In genomic region chr22:29031236-29031982, GRCh38 we compare ENCODE assay signal across 1 cellular context.
TF ChIP-seq lines count a peak whose summit lies in the region.

No MANE protein-coding gene starts in this region.

TF ChIP-seq in SK-N-SH, 30 proteins besides CTCF, POLR2A, EP300 and RAD21 (continued from another document):
- TF ChIP-seq, protein P1, sequence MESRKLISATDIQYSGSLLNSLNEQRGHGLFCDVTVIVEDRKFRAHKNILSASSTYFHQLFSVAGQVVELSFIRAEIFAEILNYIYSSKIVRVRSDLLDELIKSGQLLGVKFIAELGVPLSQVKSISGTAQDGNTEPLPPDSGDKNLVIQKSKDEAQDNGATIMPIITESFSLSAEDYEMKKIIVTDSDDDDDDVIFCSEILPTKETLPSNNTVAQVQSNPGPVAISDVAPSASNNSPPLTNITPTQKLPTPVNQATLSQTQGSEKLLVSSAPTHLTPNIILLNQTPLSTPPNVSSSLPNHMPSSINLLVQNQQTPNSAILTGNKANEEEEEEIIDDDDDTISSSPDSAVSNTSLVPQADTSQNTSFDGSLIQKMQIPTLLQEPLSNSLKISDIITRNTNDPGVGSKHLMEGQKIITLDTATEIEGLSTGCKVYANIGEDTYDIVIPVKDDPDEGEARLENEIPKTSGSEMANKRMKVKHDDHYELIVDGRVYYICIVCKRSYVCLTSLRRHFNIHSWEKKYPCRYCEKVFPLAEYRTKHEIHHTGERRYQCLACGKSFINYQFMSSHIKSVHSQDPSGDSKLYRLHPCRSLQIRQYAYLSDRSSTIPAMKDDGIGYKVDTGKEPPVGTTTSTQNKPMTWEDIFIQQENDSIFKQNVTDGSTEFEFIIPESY (IDR thresholded peaks at IDR 0.05; ENCODE audit: borderline replicate concordance, low read depth): no peak
- TF ChIP-seq TCF12 (IDR thresholded peaks at IDR 0.05) (peak; percentile 77), MEF2A (IDR thresholded peaks at IDR 0.05; ENCODE audit: borderline replicate concordance, low read depth) (no peak), CHD2 (IDR thresholded peaks at IDR 0.05; ENCODE audit: low read length, partially characterized antibody) (no peak), GABPA (IDR thresholded peaks at IDR 0.05; ENCODE audit: low read depth) (peak; percentile 42; the same call in 1 of the 2 replicates), FOXJ3 (CRISPR knock-in tag; IDR thresholded peaks at IDR 0.05) (no peak), RFX5 (IDR thresholded peaks at IDR 0.05; ENCODE audit: low read length) (no peak), TEAD4 (IDR thresholded peaks at IDR 0.05; ENCODE audit: borderline replicate concordance, insufficient read depth) (peak; percentile 54; the same call in 1 of the 2 replicates), NRF1 (IDR thresholded peaks at IDR 0.05; ENCODE audit: low read depth, low read length) (no peak), GATA2 (CRISPR knock-in tag; IDR thresholded peaks at IDR 0.05) (no peak), POLR2AphosphoS5 (IDR thresholded peaks at IDR 0.05; ENCODE audit: low read depth, low read length) (peak; percentile 59; the same call in 1 of the 2 replicates), FOXM1 (IDR thresholded peaks at IDR 0.05; ENCODE audit: low read depth) (no peak), ELF1 (IDR thresholded peaks at IDR 0.05) (no peak), YY1 (IDR thresholded peaks at IDR 0.05; ENCODE audit: low read depth) (no peak), RCOR1 (IDR thresholded peaks at IDR 0.05; ENCODE audit: low read length) (no peak), REST (IDR thresholded peaks at IDR 0.05; ENCODE audit: low read depth, low read length) (no peak), FOSL2 (IDR thresholded peaks at IDR 0.05; ENCODE audit: borderline replicate concordance, low read depth) (peak; percentile 94), JUND (IDR thresholded peaks at IDR 0.05) (peak; percentile 88), MXI1 (IDR thresholded peaks at IDR 0.05; ENCODE audit: low read depth, low read length) (no peak), NFIC (IDR thresholded peaks at IDR 0.05; ENCODE audit: borderline replicate concordance) (peak; percentile 87), EZH2phosphoT487 (IDR thresholded peaks at IDR 0.05; ENCODE audit: borderline replicate concordance, low read depth) (no peak), SMC3 (IDR thresholded peaks at IDR 0.05; ENCODE audit: low read depth, low read length) (no peak; the same call in 1 of the 2 replicates), TAF1 (IDR thresholded peaks at IDR 0.05; ENCODE audit: borderline replicate concordance, low read depth, low read length) (peak; percentile 45; the same call in 1 of the 2 replicates)
- TF ChIP-seq, protein P2, sequence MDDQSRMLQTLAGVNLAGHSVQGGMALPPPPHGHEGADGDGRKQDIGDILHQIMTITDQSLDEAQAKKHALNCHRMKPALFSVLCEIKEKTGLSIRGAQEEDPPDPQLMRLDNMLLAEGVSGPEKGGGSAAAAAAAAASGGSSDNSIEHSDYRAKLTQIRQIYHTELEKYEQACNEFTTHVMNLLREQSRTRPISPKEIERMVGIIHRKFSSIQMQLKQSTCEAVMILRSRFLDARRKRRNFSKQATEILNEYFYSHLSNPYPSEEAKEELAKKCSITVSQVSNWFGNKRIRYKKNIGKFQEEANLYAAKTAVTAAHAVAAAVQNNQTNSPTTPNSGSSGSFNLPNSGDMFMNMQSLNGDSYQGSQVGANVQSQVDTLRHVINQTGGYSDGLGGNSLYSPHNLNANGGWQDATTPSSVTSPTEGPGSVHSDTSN (IDR thresholded peaks at IDR 0.05): peak; percentile 72
- TF ChIP-seq, protein P3, sequence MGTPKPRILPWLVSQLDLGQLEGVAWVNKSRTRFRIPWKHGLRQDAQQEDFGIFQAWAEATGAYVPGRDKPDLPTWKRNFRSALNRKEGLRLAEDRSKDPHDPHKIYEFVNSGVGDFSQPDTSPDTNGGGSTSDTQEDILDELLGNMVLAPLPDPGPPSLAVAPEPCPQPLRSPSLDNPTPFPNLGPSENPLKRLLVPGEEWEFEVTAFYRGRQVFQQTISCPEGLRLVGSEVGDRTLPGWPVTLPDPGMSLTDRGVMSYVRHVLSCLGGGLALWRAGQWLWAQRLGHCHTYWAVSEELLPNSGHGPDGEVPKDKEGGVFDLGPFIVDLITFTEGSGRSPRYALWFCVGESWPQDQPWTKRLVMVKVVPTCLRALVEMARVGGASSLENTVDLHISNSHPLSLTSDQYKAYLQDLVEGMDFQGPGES (IDR thresholded peaks at IDR 0.05; ENCODE audit: low read depth, low read length): no peak
- TF ChIP-seq, protein P4, sequence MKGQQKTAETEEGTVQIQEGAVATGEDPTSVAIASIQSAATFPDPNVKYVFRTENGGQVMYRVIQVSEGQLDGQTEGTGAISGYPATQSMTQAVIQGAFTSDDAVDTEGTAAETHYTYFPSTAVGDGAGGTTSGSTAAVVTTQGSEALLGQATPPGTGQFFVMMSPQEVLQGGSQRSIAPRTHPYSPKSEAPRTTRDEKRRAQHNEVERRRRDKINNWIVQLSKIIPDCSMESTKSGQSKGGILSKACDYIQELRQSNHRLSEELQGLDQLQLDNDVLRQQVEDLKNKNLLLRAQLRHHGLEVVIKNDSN (IDR thresholded peaks at IDR 0.05; ENCODE audit: borderline replicate concordance, low read depth): no peak
TF ChIP-seq in SK-N-SH: peak in this region for 12.
